8 cellular contexts compared by ENCODE assay signal in the genomic region with DNA sequence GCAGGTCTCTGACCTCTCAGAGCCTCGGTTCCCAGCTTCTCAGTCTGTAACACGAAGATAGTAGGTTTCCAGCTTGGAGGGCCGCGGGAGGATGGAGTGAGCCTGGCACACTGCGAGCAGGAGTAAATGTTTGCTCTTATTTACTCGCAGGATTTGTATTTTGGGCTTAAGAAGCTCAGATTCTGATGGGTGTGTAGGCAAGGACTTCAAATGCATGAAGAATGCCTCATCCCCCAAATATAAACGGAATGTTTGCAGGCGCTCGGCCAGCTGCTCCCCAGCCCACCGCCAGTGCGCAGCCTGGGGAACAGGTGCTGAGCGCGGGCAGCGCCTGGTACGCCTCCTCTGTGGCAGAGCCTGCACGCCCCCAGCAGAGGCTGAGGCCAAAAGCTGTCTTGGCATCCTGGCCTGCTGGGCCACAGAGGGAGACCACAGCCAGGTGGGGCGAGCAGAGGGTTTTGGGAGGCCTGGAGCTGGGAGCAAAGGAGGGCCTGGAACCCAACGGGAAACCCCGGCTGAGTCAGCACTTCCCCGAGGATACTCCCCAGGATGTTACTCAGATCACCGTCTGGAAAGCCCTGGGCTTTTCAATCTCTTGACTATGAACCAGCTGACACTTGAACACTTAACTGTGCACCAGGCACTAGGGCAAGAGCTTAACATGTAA. TPM values are rescaled to one million over a fixed set of nuclear protein-coding genes. Genes with fewer than 3 reads are reported as not detected.
A peak's percentile ranks its signal among the peaks of the same experiment; 100 is the strongest.
DNase-seq lines count a peak whose midpoint lies in the region; ATAC-seq, FAIRE-seq and TF ChIP-seq lines count a peak whose summit lies in the region.

No MANE protein-coding gene starts in this region.

- H3K4me1 Mint-ChIP-seq in progenitor cell of endocrine pancreas (ENCODE audit: low read depth) = peaks cover 29% of the 10 kb centered on the region

- H3K27ac ChIP-seq in epithelial cell of prostate = peak overlapping the region; percentile 82

- FAIRE-seq in GM12892 (lab: Jason Lieb, UNC) (no peak), D721Med (lab: Jason Lieb, UNC) (no peak)

- no peaks in the 10 kb centered on the region for H3K9me3 Mint-ChIP-seq in progenitor cell of endocrine pancreas (ENCODE audit: low read depth)

- no peak overlapping the region for H3K4me3 Mint-ChIP-seq in progenitor cell of endocrine pancreas (ENCODE audit: low read depth)

- TF ChIP-seq POLR2A in GM12892 (IDR thresholded peaks at IDR 0.05; ENCODE audit: low read depth, low read length) = peak; percentile 34; the same call in 1 of the 2 replicates

- H3K36me3 Mint-ChIP-seq in progenitor cell of endocrine pancreas (ENCODE audit: insufficient read depth) = peaks cover 4% of the 10 kb centered on the region

- DNase-seq in GM12892 (ENCODE audit: insufficient read length) (no peak), SW 1271 (lab: John Stamatoyannopoulos, UW) (peak; percentile 39 to 75), epithelial cell of prostate (ENCODE audit: low read depth, low spot score) (no peak), progenitor cell of endocrine pancreas (ENCODE audit: low spot score, unreplicated experiment) (no peak), NCI-H1436 treated with DMSO at 0.1 percent for 48 hours (lab: John Stamatoyannopoulos, UW) (no peak), cerebellar nuclear complex (lab: John Stamatoyannopoulos, UW) (no peak), D721Med (ENCODE audit: insufficient read length, low spot score) (no peak)

- ATAC-seq in HG03045 (IDR thresholded peaks at IDR 0.05; ENCODE audit: unreplicated experiment) = no peak

- peak overlapping the region; percentile 23 for H3K27ac Mint-ChIP-seq in progenitor cell of endocrine pancreas

- TF ChIP-seq CTCF in progenitor cell of endocrine pancreas (IDR thresholded peaks at IDR 0.05; ENCODE audit: unreplicated experiment) (no peak), D721Med (IDR thresholded peaks at IDR 0.05; ENCODE audit: insufficient read depth, missing control alignments) (no peak)

- no peaks in the 10 kb centered on the region for H3K27me3 Mint-ChIP-seq in progenitor cell of endocrine pancreas

RNA-seq across cellular contexts. Expression of gene EHD1, which starts 9.4 kb away (rescaled TPM):
- polyA plus RNA-seq in GM12892 (2012; ENCODE audit: missing spikeins) = 76.6 TPM
- 55.0 and 57.2 TPM in 2 replicates for total RNA-seq in progenitor cell of endocrine pancreas

RNA-seq across cellular contexts. Expression of gene CDC42BPG, which starts 24.6 kb away (rescaled TPM):
- 0.15 TPM for polyA plus RNA-seq in GM12892 (2012; ENCODE audit: missing spikeins)
- 20.1 and 21.1 TPM in 2 replicates for total RNA-seq in progenitor cell of endocrine pancreas

RNA-seq across cellular contexts. Expression of gene ATG2A, which starts 48.0 kb away (rescaled TPM):
- 3.2 TPM for polyA plus RNA-seq in GM12892 (2012; ENCODE audit: missing spikeins)
- total RNA-seq in progenitor cell of endocrine pancreas = 33.2 and 35.0 TPM in 2 replicates

RNA-seq across cellular contexts. Expression of gene PPP2R5B, which starts 55.5 kb away (rescaled TPM):
- polyA plus RNA-seq in GM12892 (2012; ENCODE audit: missing spikeins) = 8.6 TPM
- total RNA-seq in progenitor cell of endocrine pancreas = 14.1 and 15.9 TPM in 2 replicates

RNA-seq across cellular contexts. Expression of gene MEN1, which starts 58.7 kb away (rescaled TPM):
- 9.5 TPM for polyA plus RNA-seq in GM12892 (2012; ENCODE audit: missing spikeins)
- total RNA-seq in progenitor cell of endocrine pancreas = 54.6 and 61.5 TPM in 2 replicates

Comparison
In these comparisons a context has a peak if more than half of its experiments do, and no peak if none do; other contexts are left out.
1. DNase-seq: peak in SW 1271 (2 of 2); none in GM12892 (single experiment), epithelial cell of prostate (single experiment), progenitor cell of endocrine pancreas (single experiment), NCI-H1436 treated with DMSO at 0.1 percent for 48 hours (single experiment), cerebellar nuclear complex (0 of 2) and D721Med (single experiment).